In genomic region chr12:2960432-2960956, GRCh38 we compare ENCODE assay signal across 8 cellular contexts. TPM values are rescaled to one million over a fixed set of nuclear protein-coding genes. Genes with fewer than 3 reads are reported as not detected.
DNase-seq lines count a peak whose midpoint lies in the region; ATAC-seq lines count a peak whose summit lies in the region.

No MANE protein-coding gene starts in this region.

- no peaks in the 10 kb centered on the region for H3K36me3 Mint-ChIP-seq in natural killer cell treated with Interleukin-12 subunit alpha and Interleukin-12 subunit beta and Interleukin-15 and Interleukin-18, amount 100 ng/mL, for 72 hours

- H3K27ac Mint-ChIP-seq in natural killer cell treated with Interleukin-12 subunit alpha and Interleukin-12 subunit beta and Interleukin-15 and Interleukin-18, amount 100 ng/mL, for 72 hours, result no peak overlapping the region

- H3K27me3 Mint-ChIP-seq in natural killer cell treated with Interleukin-12 subunit alpha and Interleukin-12 subunit beta and Interleukin-15 and Interleukin-18, amount 100 ng/mL, for 72 hours, result peaks cover 51 to 56% of the 10 kb centered on the region in 2 donors

- H3K4me3 Mint-ChIP-seq in natural killer cell treated with Interleukin-12 subunit alpha and Interleukin-12 subunit beta and Interleukin-15 and Interleukin-18, amount 100 ng/mL, for 72 hours, result peak overlapping the region; percentile 8

- peaks cover 11 to 12% of the 10 kb centered on the region in 2 donors for H3K4me1 Mint-ChIP-seq in natural killer cell treated with Interleukin-12 subunit alpha and Interleukin-12 subunit beta and Interleukin-15 and Interleukin-18, amount 100 ng/mL, for 72 hours (ENCODE audit: low read depth in 2 of 2)

- DNase-seq in SIG-M5 treated with dmso at 0.1 percent for 504 hours (lab: John Stamatoyannopoulos, UW; ENCODE audit: unreplicated experiment) (peak; percentile 19), SIG-M5 (lab: John Stamatoyannopoulos, UW) (no peak), RPMI7951 (ENCODE audit: low read depth) (peak; percentile 62), dermis blood vessel endothelial cell (peak; percentile 37), OCI-M1 (lab: John Stamatoyannopoulos, UW) (no peak)
- DNase-seq in natural killer cell treated with Interleukin-12 subunit alpha and Interleukin-12 subunit beta and Interleukin-15 and Interleukin-18, amount 100 ng/mL, for 72 hours (ENCODE audit: low spot score), result no peak
- no peak for DNase-seq in activated CD4-positive, CD25-positive, alpha-beta regulatory T cell (lab: John Stamatoyannopoulos, UW)

- no peaks in the 10 kb centered on the region for H3K9me3 Mint-ChIP-seq in natural killer cell treated with Interleukin-12 subunit alpha and Interleukin-12 subunit beta and Interleukin-15 and Interleukin-18, amount 100 ng/mL, for 72 hours

- ATAC-seq in natural killer cell treated with Interleukin-12 subunit alpha and Interleukin-12 subunit beta and Interleukin-15 and Interleukin-18, amount 100 ng/mL, for 72 hours, result no peak
- ATAC-seq in HG02970 (IDR thresholded peaks at IDR 0.05; ENCODE audit: low FRiP score, unreplicated experiment), result no peak

RNA-seq across cellular contexts. Expression of gene TEAD4, which starts 1.3 kb away (rescaled TPM):
- total RNA-seq in RPMI7951 (2014; rRNA removed; shearing (Covaris generic)), result 10.9 and 11.3 TPM in 2 replicates
- 24.7 and 36.2 TPM in 2 replicates for total RNA-seq in dermis blood vessel endothelial cell
- under 1 TPM in 1 of 2 donors, not detected in 1; 0.33 TPM for total RNA-seq in natural killer cell treated with Interleukin-12 subunit alpha and Interleukin-12 subunit beta and Interleukin-15 and Interleukin-18, amount 100 ng/mL, for 72 hours

Comparison
In these comparisons a context has a peak if more than half of its experiments do, and no peak if none do; other contexts are left out.
1. DNase-seq: peak in SIG-M5 treated with dmso at 0.1 percent for 504 hours (single experiment), RPMI7951 (single experiment) and dermis blood vessel endothelial cell (single experiment); none in SIG-M5 (single experiment), natural killer cell treated with Interleukin-12 subunit alpha and Interleukin-12 subunit beta and Interleukin-15 and Interleukin-18, amount 100 ng/mL, for 72 hours (single experiment), OCI-M1 (single experiment) and activated CD4-positive, CD25-positive, alpha-beta regulatory T cell (0 of 4).